8 cellular contexts compared by ENCODE assay signal in genomic region chr7:27165655-27166474, GRCh38. TPM values are rescaled to one million over a fixed set of nuclear protein-coding genes. Genes with fewer than 3 reads are reported as not detected.
A peak's percentile ranks its signal among the peaks of the same experiment; 100 is the strongest.
DNase-seq lines count a peak whose midpoint lies in the region; ATAC-seq and TF ChIP-seq lines count a peak whose summit lies in the region.

No MANE protein-coding gene starts in this region.

- H3K9ac ChIP-seq in skeletal muscle satellite cell (ENCODE audit: low read depth, low read length) = peak overlapping the region; percentile 97

- H3K27me3 ChIP-seq in RWPE2 (ENCODE audit: insufficient read depth, poor library complexity, severe bottlenecking) (no peaks in the 10 kb centered on the region), skeletal muscle satellite cell (ENCODE audit: control insufficient read depth, insufficient read depth, low read length) (no peaks in the 10 kb centered on the region)

- H3K36me3 ChIP-seq in RWPE2 (ENCODE audit: low read depth) (peaks cover 23% of the 10 kb centered on the region), skeletal muscle satellite cell (ENCODE audit: insufficient read depth, low read length) (peaks cover 9% of the 10 kb centered on the region)

- DNase-seq in GM04504 (ENCODE audit: low read depth) (peak; percentile 90), RWPE2 (ENCODE audit: low spot score) (no peak), glomerular endothelial cell (ENCODE audit: extremely low read depth, low read depth, low spot score) (peak; percentile 75), HPDE6-E6E7 (ENCODE audit: extremely low spot score) (no peak), NCI-H1694 (lab: John Stamatoyannopoulos, UW) (no peak)

- H3K4me1 ChIP-seq in RWPE2 (ENCODE audit: insufficient read depth, poor library complexity, severe bottlenecking) (peaks cover 5% of the 10 kb centered on the region), skeletal muscle satellite cell (ENCODE audit: control insufficient read depth, insufficient read depth, low read length) (peaks cover 36% of the 10 kb centered on the region)

- TF ChIP-seq CTCF in RWPE2 (IDR thresholded peaks at IDR 0.05; ENCODE audit: poor library complexity, severe bottlenecking) = no peak

- H3K9me3 ChIP-seq in RWPE2 (ENCODE audit: severe bottlenecking) = no peaks in the 10 kb centered on the region
- no peaks in the 10 kb centered on the region for H3K9me3 ChIP-seq in skeletal muscle satellite cell (replicated peaks; ENCODE audit: low read length)

- peak overlapping the region; percentile 93 for H3K27ac ChIP-seq in RWPE2 (ENCODE audit: poor library complexity, severe bottlenecking)

- no peak for ATAC-seq in RWPE2 (ENCODE audit: low read depth)
- no peak for ATAC-seq in HG02973 (IDR thresholded peaks at IDR 0.05; ENCODE audit: unreplicated experiment)
- ATAC-seq in HG03469 (IDR thresholded peaks at IDR 0.05; ENCODE audit: unreplicated experiment) = no peak

- H3K4me3 ChIP-seq in RWPE2 (ENCODE audit: severe bottlenecking) (peak overlapping the region; percentile 54), skeletal muscle satellite cell (ENCODE audit: low read length) (peak overlapping the region; percentile 88)

- H3K4me2 ChIP-seq in skeletal muscle satellite cell (ENCODE audit: low read length) = peak overlapping the region; percentile 98

RNA-seq across cellular contexts. Expression of gene HOXA9, which starts 0.5 kb away (rescaled TPM):
- total RNA-seq in glomerular endothelial cell = 14.8 and 36.1 TPM in 2 replicates
- 14.6 and 20.3 TPM in 2 replicates for total RNA-seq in skeletal muscle satellite cell (2012; rRNA removed)

RNA-seq across cellular contexts. Expression of gene HOXA10, which starts 8.3 kb away (rescaled TPM):
- total RNA-seq in glomerular endothelial cell = 8.1 and 10.3 TPM in 2 replicates
- 8.5 and 9.4 TPM in 2 replicates for total RNA-seq in skeletal muscle satellite cell (2012; rRNA removed)

RNA-seq across cellular contexts. Expression of gene HOXA7, which starts 9.4 kb away (rescaled TPM):
- total RNA-seq in glomerular endothelial cell = 12.5 and 17.7 TPM in 2 replicates
- total RNA-seq in skeletal muscle satellite cell (2012; rRNA removed) = 2.0 and 2.8 TPM in 2 replicates

RNA-seq across cellular contexts. Expression of gene HOXA3, which starts 13.5 kb away (rescaled TPM):
- 5.5 and 6.1 TPM in 2 replicates for total RNA-seq in glomerular endothelial cell
- total RNA-seq in skeletal muscle satellite cell (2012; rRNA removed) = 2.0 and 3.3 TPM in 2 replicates

RNA-seq across cellular contexts. Expression of gene HOXA6, which starts 18.3 kb away (rescaled TPM):
- 0.19 and 3.9 TPM in 2 replicates for total RNA-seq in glomerular endothelial cell
- total RNA-seq in skeletal muscle satellite cell (2012; rRNA removed) = 5.6 and 8.7 TPM in 2 replicates

Comparison
In these comparisons a context has a peak if more than half of its experiments do, and no peak if none do; other contexts are left out.
1. DNase-seq: peak in GM04504 (single experiment) and glomerular endothelial cell (single experiment); none in RWPE2 (single experiment), HPDE6-E6E7 (single experiment) and NCI-H1694 (single experiment).